Comparison of ENCODE assay signal across 21 cellular contexts in genomic region chr7:3517344-3517743, GRCh38.
DNase-seq lines count a peak whose midpoint lies in the region; ATAC-seq, FAIRE-seq and TF ChIP-seq lines count a peak whose summit lies in the region.
"Had no signal": no experiment of that assay in that cellular context is flagged by ENCODE, and none has a peak within 500 bp of the region (broad histone marks: within the 10 kb centered on the region; RNA-seq: fewer than 3 reads in every experiment).

No MANE protein-coding gene starts in this region.

- H3K79me2 ChIP-seq in GM23338 (replicated peaks; ENCODE audit: insufficient read depth) = no peaks in the 10 kb centered on the region
- no peaks in the 10 kb centered on the region for H3K79me2 ChIP-seq in osteoblast (ENCODE audit: insufficient read depth, low read length)

- no peak overlapping the region for H3K4me3 Mint-ChIP-seq in GM23338
- H3K4me3 Mint-ChIP-seq: CD4-positive, CD25-positive, alpha-beta regulatory T cell; CD8-positive, alpha-beta memory T cell; IgD-negative memory B cell had no signal

- H3K27ac ChIP-seq in GM23338 (ENCODE audit: low read depth) (no peak overlapping the region), osteoblast (ENCODE audit: low read depth, low read length) (no peak overlapping the region)

- H3K4me1 Mint-ChIP-seq in GM23338 = peaks cover 19% of the 10 kb centered on the region; the same call in 2 of the 3 replicates
- H3K4me1 Mint-ChIP-seq: CD4-positive, CD25-positive, alpha-beta regulatory T cell; CD8-positive, alpha-beta memory T cell had no signal

- TF ChIP-seq POLR2A in H54 (IDR thresholded peaks at IDR 0.05; ENCODE audit: low read depth, low read length) = no peak

- peaks cover 2% of the 10 kb centered on the region for H3K9me3 ChIP-seq in osteoblast (ENCODE audit: low read depth, low read length)
- H3K9me3 ChIP-seq: BE2C had no signal

- peak; percentile 84 for FAIRE-seq in H54 (lab: Jason Lieb, UNC)
- FAIRE-seq: A204.1, HepG2 had no signal

- H3K4me1 ChIP-seq in GM23338 (ENCODE audit: insufficient read depth) = peaks cover 10% of the 10 kb centered on the region; the same call in 1 of the 2 replicates
- no peaks in the 10 kb centered on the region for H3K4me1 ChIP-seq in osteoblast (ENCODE audit: insufficient read depth, low read length)
- H3K4me1 ChIP-seq: BE2C had no signal

- DNase-seq in GM23338 (ENCODE audit: low spot score) (no peak), H54 (ENCODE audit: insufficient read length, low spot score) (no peak), NCI-H69 (lab: John Stamatoyannopoulos, UW) (peak; percentile 44), osteoblast (ENCODE audit: insufficient read length, low spot score, missing footprints) (peak; percentile 3), NCI-H2171 (lab: John Stamatoyannopoulos, UW) (no peak)
- DNase-seq in stimulated activated CD8-positive, alpha-beta memory T cell treated with anti-CD3 and anti-CD28 coated beads, Interleukin-4, amount 100 ng/mL, for 48 hours = no peak
- DNase-seq in stimulated activated CD4-positive, alpha-beta T cell treated with anti-CD3 and anti-CD28 coated beads, Interleukin-4, amount 100 ng/mL, for 24 hours = no peak
- DNase-seq: ACHN; BE2C; C1 segment of cervical spinal cord; CD4-positive, CD25-positive, alpha-beta regulatory T cell; CD8-positive, alpha-beta memory T cell; COR-L47; DMS 273 treated with DMSO at 0.1 percent for 48 hours; DMS79 treated with DMSO at 0.1 percent for 48 hours; GF-D8; HCEC 1CT; KBM-7 had no signal

- H3K9me2 ChIP-seq in GM23338 (ENCODE audit: insufficient read depth) = peaks cover 3% of the 10 kb centered on the region; the same call in 1 of the 2 replicates

- H3K36me3 ChIP-seq in GM23338 (ENCODE audit: insufficient read depth) (no peaks in the 10 kb centered on the region), osteoblast (ENCODE audit: insufficient read depth, low read length) (no peaks in the 10 kb centered on the region)
- H3K36me3 ChIP-seq: BE2C had no signal

- no peaks in the 10 kb centered on the region for H3F3A ChIP-seq in GM23338 (replicated peaks; ENCODE audit: low read depth)

- H2AFZ ChIP-seq in GM23338 = no peak overlapping the region
- no peak overlapping the region for H2AFZ ChIP-seq in osteoblast (ENCODE audit: low read length)

- H3K27me3 ChIP-seq in GM23338 (ENCODE audit: insufficient read depth) (no peaks in the 10 kb centered on the region), osteoblast (ENCODE audit: insufficient read depth, low read length) (no peaks in the 10 kb centered on the region)
- H3K27me3 ChIP-seq: BE2C had no signal

- no peak for ATAC-seq in GM23338
- ATAC-seq: HepG2 had no signal

- H3K36me3 Mint-ChIP-seq in GM23338 (ENCODE audit: low read depth) = no peaks in the 10 kb centered on the region
- H3K36me3 Mint-ChIP-seq: CD4-positive, CD25-positive, alpha-beta regulatory T cell; CD8-positive, alpha-beta memory T cell; IgD-negative memory B cell had no signal

- no peaks in the 10 kb centered on the region for H3K27me3 Mint-ChIP-seq in GM23338 (ENCODE audit: insufficient read depth, low read depth, poor library complexity)

- no peaks in the 10 kb centered on the region for H3K9me3 Mint-ChIP-seq in GM23338
- H3K9me3 Mint-ChIP-seq: CD4-positive, CD25-positive, alpha-beta regulatory T cell; CD8-positive, alpha-beta memory T cell had no signal

- TF ChIP-seq CTCF in GM23338 (conservative IDR thresholded peaks at IDR 0.05; ENCODE audit: low read depth in 2 of 2) = no peak
- no peak for TF ChIP-seq CTCF in osteoblast (IDR thresholded peaks at IDR 0.05; ENCODE audit: extremely low read depth, low read depth, low read length)

- H4K20me1 ChIP-seq in GM23338 (replicated peaks; ENCODE audit: insufficient read depth) (no peaks in the 10 kb centered on the region; the same call in 1 of the 2 replicates), osteoblast (ENCODE audit: insufficient read depth, low read length) (no peaks in the 10 kb centered on the region)

- H3K4me2 ChIP-seq in GM23338 (no peak overlapping the region), osteoblast (ENCODE audit: insufficient read depth, low read length) (no peak overlapping the region)

- 0 out of 2 replicates have a peak overlapping the region, but pooled peaks have one; percentile 22 for H3K27ac Mint-ChIP-seq in GM23338
- H3K27ac Mint-ChIP-seq: CD4-positive, CD25-positive, alpha-beta regulatory T cell; IgD-negative memory B cell had no signal

- H3K4me3 ChIP-seq in GM23338 (no peak overlapping the region), osteoblast (ENCODE audit: insufficient read depth, low read length) (no peak overlapping the region)

TF ChIP-seq in GM23338, 12 proteins besides CTCF, POLR2A, EP300 and RAD21:
- no peak for TF ChIP-seq POLR2AphosphoS5 (IDR thresholded peaks at IDR 0.05; ENCODE audit: low read depth)
- no peak for TF ChIP-seq STAT1 (IDR thresholded peaks at IDR 0.05; ENCODE audit: unreplicated experiment)
- TF ChIP-seq EZH2 (IDR thresholded peaks at IDR 0.05; ENCODE audit: low read depth, unreplicated experiment) = no peak
- TF ChIP-seq CREB1 (CRISPR knock-in tag; IDR thresholded peaks at IDR 0.05; ENCODE audit: low read depth) = no peak

Comparison
In these comparisons a context has a peak if more than half of its experiments do, and no peak if none do; other contexts are left out.
1. DNase-seq: peak in NCI-H69 (single experiment) and osteoblast (single experiment); none in GM23338 (single experiment), H54 (single experiment), stimulated activated CD8-positive, alpha-beta memory T cell treated with anti-CD3 and anti-CD28 coated beads, Interleukin-4, amount 100 ng/mL, for 48 hours (single experiment), stimulated activated CD4-positive, alpha-beta T cell treated with anti-CD3 and anti-CD28 coated beads, Interleukin-4, amount 100 ng/mL, for 24 hours (single experiment) and NCI-H2171 (single experiment).